Comparison of ENCODE assay signal across 8 cellular contexts in the genomic region with DNA sequence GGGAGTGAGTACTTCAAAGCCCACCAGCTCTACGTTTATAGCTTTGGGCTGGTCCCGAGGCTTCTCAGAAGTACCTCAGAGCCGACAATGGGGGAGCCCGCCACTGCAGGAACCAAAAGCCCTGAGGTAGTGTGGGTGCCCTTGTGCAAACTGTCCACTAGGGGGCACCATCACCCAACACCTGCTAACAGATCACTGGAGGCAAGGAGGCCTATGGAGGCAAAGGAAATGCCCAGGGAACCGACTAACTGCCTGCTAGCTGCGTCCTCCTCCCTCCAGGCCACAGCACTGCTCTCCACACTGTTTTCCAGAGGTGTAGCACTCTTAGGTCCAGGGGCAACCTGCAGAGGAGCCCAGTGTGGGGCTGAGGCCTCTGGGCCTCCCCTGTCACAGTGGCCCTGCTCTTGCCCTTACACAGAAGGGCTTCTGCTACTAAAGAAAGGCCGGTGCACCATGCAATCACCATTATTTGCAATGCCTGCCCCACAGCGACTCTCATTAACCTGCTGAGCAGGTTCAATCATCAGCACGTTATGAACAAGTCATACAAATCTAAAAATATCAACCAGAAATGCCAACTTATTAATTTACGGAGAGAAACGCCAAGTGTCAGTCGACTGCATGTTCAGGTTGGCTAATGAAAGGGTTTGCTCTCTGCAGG.
A peak's percentile ranks its signal among the peaks of the same experiment; 100 is the strongest.
DNase-seq lines count a peak whose midpoint lies in the region; ATAC-seq and TF ChIP-seq lines count a peak whose summit lies in the region.

No MANE protein-coding gene starts in this region.

- H3K4me3 Mint-ChIP-seq in WTC11 = no peak overlapping the region

- H3K27ac ChIP-seq in caudate nucleus (ENCODE audit: low read depth, low read length) = peak overlapping the region; percentile 39

- H3K9me3 Mint-ChIP-seq in WTC11 = no peaks in the 10 kb centered on the region

- CTCF ChIA-PET in WTC11 (lab: Charles Lee) = interaction anchor here (0.5 to 3.4 kb wide), 58 partner anchors 10 to 1630 kb away, joined by 3 to 61 read pairs (median 4); a partner anchor contains a TSS

- H3K27me3 Mint-ChIP-seq in WTC11 (ENCODE audit: low read depth) = no peaks in the 10 kb centered on the region

- peak; percentile 96 for TF ChIP-seq CTCF in WTC11 (IDR thresholded peaks at IDR 0.05)

- H3K36me3 Mint-ChIP-seq in WTC11 = no peaks in the 10 kb centered on the region

- POLR2A ChIA-PET in WTC11 (lab: Charles Lee) = interaction anchor here (1.2 kb wide), 3 partner anchors 16 to 347 kb away, joined by 3 to 5 read pairs (median 5); a partner anchor contains a TSS

- peaks cover 11% of the 10 kb centered on the region; the same call in 1 of the 2 replicates for H3K4me1 Mint-ChIP-seq in WTC11

- intact Hi-C loops in left colon (cut with DNase I, micrococcal nuclease) = no loop called here

- ATAC-seq in GM18909 (IDR thresholded peaks at IDR 0.05; ENCODE audit: poor library complexity, unreplicated experiment) (peak; percentile 94), HG03135 (IDR thresholded peaks at IDR 0.05; ENCODE audit: unreplicated experiment) (peak; percentile 95), WTC11 (peak; percentile 97), left colon (peak; percentile 89)

- DNase-seq in AG20443 (ENCODE audit: low spot score) (peak; percentile 83), NCI-H2227 (lab: John Stamatoyannopoulos, UW; ENCODE audit: unreplicated experiment) (peak; percentile 82), WTC11 (ENCODE audit: low spot score) (peak; percentile 89), caudate nucleus (lab: John Stamatoyannopoulos, UW) (peak in 49 of 61 donors; percentile 6 to 73 (median 31)), left colon (peak; percentile 70 to 71)
- peak; percentile 76 to 81 for DNase-seq in stimulated activated CD4-positive, alpha-beta T cell treated with anti-CD3 and anti-CD28 coated beads, Interleukin-2, amount 100 ng/mL, for 48 hours

- peak overlapping the region; percentile 23 for H3K27ac Mint-ChIP-seq in WTC11

TF ChIP-seq in WTC11, 78 proteins besides CTCF, POLR2A, EP300 and RAD21:
- TF ChIP-seq ESRRA (CRISPR knock-in tag; IDR thresholded peaks at IDR 0.05; ENCODE audit: borderline replicate concordance) = peak; percentile 44; the same call in 1 of the 2 replicates
- no peak for TF ChIP-seq MYBL2 (CRISPR knock-in tag; IDR thresholded peaks at IDR 0.05)
- TF ChIP-seq, protein P1, sequence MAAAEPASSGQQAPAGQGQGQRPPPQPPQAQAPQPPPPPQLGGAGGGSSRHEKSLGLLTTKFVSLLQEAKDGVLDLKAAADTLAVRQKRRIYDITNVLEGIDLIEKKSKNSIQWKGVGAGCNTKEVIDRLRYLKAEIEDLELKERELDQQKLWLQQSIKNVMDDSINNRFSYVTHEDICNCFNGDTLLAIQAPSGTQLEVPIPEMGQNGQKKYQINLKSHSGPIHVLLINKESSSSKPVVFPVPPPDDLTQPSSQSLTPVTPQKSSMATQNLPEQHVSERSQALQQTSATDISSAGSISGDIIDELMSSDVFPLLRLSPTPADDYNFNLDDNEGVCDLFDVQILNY (CRISPR knock-in tag; IDR thresholded peaks at IDR 0.05) = no peak
- TF ChIP-seq, protein P2, sequence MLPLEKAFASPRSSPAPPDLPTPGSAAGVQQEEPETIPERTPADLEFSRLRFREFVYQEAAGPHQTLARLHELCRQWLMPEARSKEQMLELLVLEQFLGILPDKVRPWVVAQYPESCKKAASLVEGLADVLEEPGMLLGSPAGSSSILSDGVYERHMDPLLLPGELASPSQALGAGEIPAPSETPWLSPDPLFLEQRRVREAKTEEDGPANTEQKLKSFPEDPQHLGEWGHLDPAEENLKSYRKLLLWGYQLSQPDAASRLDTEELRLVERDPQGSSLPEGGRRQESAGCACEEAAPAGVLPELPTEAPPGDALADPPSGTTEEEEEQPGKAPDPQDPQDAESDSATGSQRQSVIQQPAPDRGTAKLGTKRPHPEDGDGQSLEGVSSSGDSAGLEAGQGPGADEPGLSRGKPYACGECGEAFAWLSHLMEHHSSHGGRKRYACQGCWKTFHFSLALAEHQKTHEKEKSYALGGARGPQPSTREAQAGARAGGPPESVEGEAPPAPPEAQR (CRISPR knock-in tag; IDR thresholded peaks at IDR 0.05) = no peak
- TF ChIP-seq, protein P3, sequence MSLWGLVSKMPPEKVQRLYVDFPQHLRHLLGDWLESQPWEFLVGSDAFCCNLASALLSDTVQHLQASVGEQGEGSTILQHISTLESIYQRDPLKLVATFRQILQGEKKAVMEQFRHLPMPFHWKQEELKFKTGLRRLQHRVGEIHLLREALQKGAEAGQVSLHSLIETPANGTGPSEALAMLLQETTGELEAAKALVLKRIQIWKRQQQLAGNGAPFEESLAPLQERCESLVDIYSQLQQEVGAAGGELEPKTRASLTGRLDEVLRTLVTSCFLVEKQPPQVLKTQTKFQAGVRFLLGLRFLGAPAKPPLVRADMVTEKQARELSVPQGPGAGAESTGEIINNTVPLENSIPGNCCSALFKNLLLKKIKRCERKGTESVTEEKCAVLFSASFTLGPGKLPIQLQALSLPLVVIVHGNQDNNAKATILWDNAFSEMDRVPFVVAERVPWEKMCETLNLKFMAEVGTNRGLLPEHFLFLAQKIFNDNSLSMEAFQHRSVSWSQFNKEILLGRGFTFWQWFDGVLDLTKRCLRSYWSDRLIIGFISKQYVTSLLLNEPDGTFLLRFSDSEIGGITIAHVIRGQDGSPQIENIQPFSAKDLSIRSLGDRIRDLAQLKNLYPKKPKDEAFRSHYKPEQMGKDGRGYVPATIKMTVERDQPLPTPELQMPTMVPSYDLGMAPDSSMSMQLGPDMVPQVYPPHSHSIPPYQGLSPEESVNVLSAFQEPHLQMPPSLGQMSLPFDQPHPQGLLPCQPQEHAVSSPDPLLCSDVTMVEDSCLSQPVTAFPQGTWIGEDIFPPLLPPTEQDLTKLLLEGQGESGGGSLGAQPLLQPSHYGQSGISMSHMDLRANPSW (CRISPR knock-in tag; conservative IDR thresholded peaks at IDR 0.05; ENCODE audit: low read depth) = no peak
- peak; percentile 57; the same call in 1 of the 2 replicates for TF ChIP-seq GTF2I (CRISPR knock-in tag; conservative IDR thresholded peaks at IDR 0.05)
- no peak for TF ChIP-seq EMX1 (CRISPR knock-in tag; IDR thresholded peaks at IDR 0.05)
- TF ChIP-seq, protein P4, sequence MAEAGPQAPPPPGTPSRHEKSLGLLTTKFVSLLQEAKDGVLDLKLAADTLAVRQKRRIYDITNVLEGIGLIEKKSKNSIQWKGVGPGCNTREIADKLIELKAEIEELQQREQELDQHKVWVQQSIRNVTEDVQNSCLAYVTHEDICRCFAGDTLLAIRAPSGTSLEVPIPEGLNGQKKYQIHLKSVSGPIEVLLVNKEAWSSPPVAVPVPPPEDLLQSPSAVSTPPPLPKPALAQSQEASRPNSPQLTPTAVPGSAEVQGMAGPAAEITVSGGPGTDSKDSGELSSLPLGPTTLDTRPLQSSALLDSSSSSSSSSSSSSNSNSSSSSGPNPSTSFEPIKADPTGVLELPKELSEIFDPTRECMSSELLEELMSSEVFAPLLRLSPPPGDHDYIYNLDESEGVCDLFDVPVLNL (CRISPR knock-in tag; IDR thresholded peaks at IDR 0.05; ENCODE audit: borderline replicate concordance, low read depth) = no peak
- no peak for TF ChIP-seq OVOL2 (CRISPR knock-in tag; IDR thresholded peaks at IDR 0.05; ENCODE audit: borderline replicate concordance)

Comparison
In these comparisons a context has a peak if more than half of its experiments do, and no peak if none do; other contexts are left out.
1. Peak in every context shown above with its lines: DNase-seq, ATAC-seq and H3K27ac ChIP-seq.
2. DNase-seq: peak in every context shown above with its lines; median percentile 89 in WTC11; 83 in AG20443; 82 in NCI-H2227; 78 in stimulated activated CD4-positive, alpha-beta T cell treated with anti-CD3 and anti-CD28 coated beads, Interleukin-2, amount 100 ng/mL, for 48 hours; 70 in left colon; 31 in caudate nucleus.